ENCODE assay signal across 1 cellular context in genomic region chr5:33445808-33446207, GRCh38.
TF ChIP-seq lines count a peak whose summit lies in the region.

No MANE protein-coding gene starts in this region.

TF ChIP-seq in WTC11, 78 proteins besides CTCF, POLR2A, EP300 and RAD21 (continued from another document):
- no peak for TF ChIP-seq NFE2L1 (CRISPR knock-in tag; IDR thresholded peaks at IDR 0.05)
- no peak for TF ChIP-seq ESRRA (CRISPR knock-in tag; IDR thresholded peaks at IDR 0.05; ENCODE audit: borderline replicate concordance)
- no peak for TF ChIP-seq CREM (CRISPR knock-in tag; IDR thresholded peaks at IDR 0.05)
- TF ChIP-seq, protein P1, sequence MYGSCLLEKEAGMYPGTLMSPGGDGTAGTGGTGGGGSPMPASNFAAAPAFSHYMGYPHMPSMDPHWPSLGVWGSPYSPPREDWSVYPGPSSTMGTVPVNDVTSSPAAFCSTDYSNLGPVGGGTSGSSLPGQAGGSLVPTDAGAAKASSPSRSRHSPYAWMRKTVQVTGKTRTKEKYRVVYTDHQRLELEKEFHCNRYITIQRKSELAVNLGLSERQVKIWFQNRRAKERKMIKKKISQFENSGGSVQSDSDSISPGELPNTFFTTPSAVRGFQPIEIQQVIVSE (CRISPR knock-in tag; IDR thresholded peaks at IDR 0.05; ENCODE audit: borderline replicate concordance), result no peak
- no peak for TF ChIP-seq ZBTB43 (CRISPR knock-in tag; IDR thresholded peaks at IDR 0.05)
- no peak for TF ChIP-seq SMAD3 (CRISPR knock-in tag; IDR thresholded peaks at IDR 0.05; ENCODE audit: borderline replicate concordance)
- TF ChIP-seq EMX1 (CRISPR knock-in tag; IDR thresholded peaks at IDR 0.05), result no peak
- TF ChIP-seq ERG (CRISPR knock-in tag; IDR thresholded peaks at IDR 0.05), result no peak
- no peak for TF ChIP-seq TCF7 (CRISPR knock-in tag; IDR thresholded peaks at IDR 0.05; ENCODE audit: low read depth)
- TF ChIP-seq RELA (CRISPR knock-in tag; IDR thresholded peaks at IDR 0.05; ENCODE audit: borderline replicate concordance), result no peak
- no peak for TF ChIP-seq ZNF121 (CRISPR knock-in tag; IDR thresholded peaks at IDR 0.05)
- no peak for TF ChIP-seq FOXK1 (CRISPR knock-in tag; IDR thresholded peaks at IDR 0.05)
- TF ChIP-seq MLX (CRISPR knock-in tag; IDR thresholded peaks at IDR 0.05), result no peak
TF ChIP-seq in WTC11: peak in this region for 0.
